17 cellular contexts compared by ENCODE assay signal in genomic region chr4:48410812-48411211, GRCh38.
A peak's percentile ranks its signal among the peaks of the same experiment; 100 is the strongest.
DNase-seq lines count a peak whose midpoint lies in the region; ATAC-seq, FAIRE-seq and TF ChIP-seq lines count a peak whose summit lies in the region.
"Had no signal": no experiment of that assay in that cellular context is flagged by ENCODE, and none has a peak within 500 bp of the region (broad histone marks: within the 10 kb centered on the region; RNA-seq: fewer than 3 reads in every experiment).

No MANE protein-coding gene starts in this region.

- H4K20me1 ChIP-seq in keratinocyte (ENCODE audit: control insufficient read depth, extremely low read depth, insufficient read depth, low read length) = no peaks in the 10 kb centered on the region

- H3K9me3 ChIP-seq in keratinocyte (ENCODE audit: control insufficient read depth, low read depth, low read length) (no peaks in the 10 kb centered on the region), pancreas (no peaks in the 10 kb centered on the region), left lung (no peaks in the 10 kb centered on the region)
- H3K9me3 ChIP-seq: A549, Caco-2 had no signal

- no peak overlapping the region for H3K9ac ChIP-seq in keratinocyte (ENCODE audit: control insufficient read depth, extremely low read depth, insufficient read depth, low read length)

- peaks cover 12% of the 10 kb centered on the region for H3K79me2 ChIP-seq in keratinocyte (ENCODE audit: control insufficient read depth, insufficient read depth, low read length)

- no peaks in the 10 kb centered on the region for H3K9me1 ChIP-seq in keratinocyte (ENCODE audit: control insufficient read depth, extremely low read depth, insufficient read depth, low read length)

- no peaks in the 10 kb centered on the region for H3K9me3 Mint-ChIP-seq in WTC11
- no peaks in the 10 kb centered on the region for H3K9me3 Mint-ChIP-seq in central memory CD8-positive, alpha-beta T cell
- H3K9me3 Mint-ChIP-seq: CD8-positive, alpha-beta memory T cell had no signal

- TF ChIP-seq CTCF in WTC11 (IDR thresholded peaks at IDR 0.05) (no peak), keratinocyte (optimal IDR thresholded peaks at IDR 0.05 in 1 of 3, IDR thresholded peaks at IDR 0.05 in 1 of 3, conservative IDR thresholded peaks at IDR 0.05 in 1 of 3; ENCODE audit: extremely low read depth in 1 of 3, insufficient read depth in 2 of 3, low read length in 3 of 3) (no peak), pancreas (IDR thresholded peaks at IDR 0.05) (no peak), left lung (IDR thresholded peaks at IDR 0.05) (no peak)

- H3K4me3 Mint-ChIP-seq in WTC11 = no peak overlapping the region
- H3K4me3 Mint-ChIP-seq in central memory CD8-positive, alpha-beta T cell = no peak overlapping the region
- H3K4me3 Mint-ChIP-seq: CD14-positive monocyte had no signal

- no peak overlapping the region for H3K27ac ChIP-seq in keratinocyte (ENCODE audit: control insufficient read depth, insufficient read depth, low read length)
- H3K27ac ChIP-seq in pancreas = no peak overlapping the region
- H3K27ac ChIP-seq in left lung = no peak overlapping the region
- H3K27ac ChIP-seq: A549 had no signal

- no peaks in the 10 kb centered on the region for H3K4me1 ChIP-seq in keratinocyte (ENCODE audit: control insufficient read depth, extremely low read depth, insufficient read depth, low read length)
- H3K4me1 ChIP-seq in pancreas = no peaks in the 10 kb centered on the region
- H3K4me1 ChIP-seq in left lung = no peaks in the 10 kb centered on the region
- H3K4me1 ChIP-seq: A549, Caco-2 had no signal

- no peak overlapping the region for H3K4me2 ChIP-seq in keratinocyte (ENCODE audit: control insufficient read depth, extremely low read depth, insufficient read depth, low read depth, low read length)
- H3K4me2 ChIP-seq: A549 had no signal

- no peak overlapping the region for H2AFZ ChIP-seq in keratinocyte (ENCODE audit: control insufficient read depth, low read length)

- DNase-seq in WTC11 (ENCODE audit: low spot score) = no peak
- no peak for DNase-seq in central memory CD8-positive, alpha-beta T cell (ENCODE audit: low spot score in 2 of 2)
- no peak for DNase-seq in keratinocyte (ENCODE audit: low read depth, low spot score)
- no peak for DNase-seq in pancreas
- no peak for DNase-seq in RCC 7860 (ENCODE audit: low spot score)
- DNase-seq in left lung = no peak
- DNase-seq: Caco-2; CD8-positive, alpha-beta memory T cell; DND-41; GDM1; IMR-90 had no signal

- POLR2A ChIA-PET in WTC11 (lab: Charles Lee) = no interaction called here

- peak; percentile 43 for FAIRE-seq in keratinocyte (lab: Jason Lieb, UNC)
- FAIRE-seq in pancreas (lab: Jason Lieb, UNC) = no peak
- FAIRE-seq in RCC 7860 (lab: Jason Lieb, UNC) = no peak
- FAIRE-seq: A549, GM12892, H54 had no signal

- dilution Hi-C loops in keratinocyte (cut with MboI; ENCODE audit: extremely low pct_ligation_motif_present, low sequenced_read_pairs) = no loop called here

- H3K36me3 ChIP-seq in keratinocyte (ENCODE audit: control insufficient read depth in 2 of 2, extremely low read depth in 1 of 2, insufficient read depth in 2 of 2, low read length in 2 of 2) = peaks cover 0 to 5% of the 10 kb centered on the region in 2 experiments
- H3K36me3 ChIP-seq in pancreas = no peaks in the 10 kb centered on the region
- H3K36me3 ChIP-seq in left lung = peaks cover 0 to 9% of the 10 kb centered on the region in 2 donors

- H3K27ac Mint-ChIP-seq in WTC11 = no peak overlapping the region
- peak overlapping the region; percentile 9 for H3K27ac Mint-ChIP-seq in central memory CD8-positive, alpha-beta T cell (ENCODE audit: low read depth)

- 82% methylated on average over 7 of the region's 7 CpGs for WGBS in pancreas, 2 donors

- peaks cover 4% of the 10 kb centered on the region; the same call in 1 of the 2 replicates for H3K36me3 Mint-ChIP-seq in WTC11
- peaks cover 6% of the 10 kb centered on the region for H3K36me3 Mint-ChIP-seq in central memory CD8-positive, alpha-beta T cell (ENCODE audit: insufficient read depth)

- CTCF ChIA-PET in WTC11 (lab: Charles Lee) = no interaction called here

- H3K4me3 ChIP-seq in keratinocyte (ENCODE audit: control insufficient read depth in 2 of 3, extremely low read depth in 1 of 3, insufficient read depth in 2 of 3, low read depth in 1 of 3, low read length in 3 of 3) (no peak overlapping the region), pancreas (no peak overlapping the region), left lung (no peak overlapping the region)
- H3K4me3 ChIP-seq: A549 had no signal

- peak; percentile 82 for ATAC-seq in WTC11
- no peak for ATAC-seq in central memory CD8-positive, alpha-beta T cell (replicated peaks; ENCODE audit: extremely low read depth, poor library complexity, severe bottlenecking)
- no peak for ATAC-seq in HG02840 (IDR thresholded peaks at IDR 0.05; ENCODE audit: low FRiP score, unreplicated experiment)
- no peak for ATAC-seq in pancreas
- no peak for ATAC-seq in left lung
- ATAC-seq: A549, HCT116 had no signal

- H3K4me1 Mint-ChIP-seq in WTC11 = peaks cover 6% of the 10 kb centered on the region
- peaks cover 6% of the 10 kb centered on the region for H3K4me1 Mint-ChIP-seq in central memory CD8-positive, alpha-beta T cell
- H3K4me1 Mint-ChIP-seq: CD14-positive monocyte had no signal

- no peaks in the 10 kb centered on the region for H3K27me3 Mint-ChIP-seq in WTC11 (ENCODE audit: low read depth)
- H3K27me3 Mint-ChIP-seq in central memory CD8-positive, alpha-beta T cell = no peaks in the 10 kb centered on the region
- H3K27me3 Mint-ChIP-seq: CD8-positive, alpha-beta memory T cell had no signal

- no peaks in the 10 kb centered on the region for H3K27me3 ChIP-seq in keratinocyte (ENCODE audit: control insufficient read depth, extremely low read depth, insufficient read depth, low read length)
- no peaks in the 10 kb centered on the region for H3K27me3 ChIP-seq in pancreas
- no peaks in the 10 kb centered on the region for H3K27me3 ChIP-seq in left lung

- intact Hi-C loops in pancreas (cut with DNase I) (no loop called here), left lung (cut with DNase I) (no loop called here)

TF ChIP-seq in WTC11, 78 proteins besides CTCF, POLR2A, EP300 and RAD21:
- TF ChIP-seq JUN (CRISPR knock-in tag; IDR thresholded peaks at IDR 0.05) (no peak), ESRRA (CRISPR knock-in tag; IDR thresholded peaks at IDR 0.05; ENCODE audit: borderline replicate concordance) (no peak), ATF3 (CRISPR knock-in tag; conservative IDR thresholded peaks at IDR 0.05) (no peak), ZNF317 (CRISPR knock-in tag; IDR thresholded peaks at IDR 0.05; ENCODE audit: borderline replicate concordance, low read depth) (no peak), TEAD4 (CRISPR knock-in tag; IDR thresholded peaks at IDR 0.05) (no peak), NR2C2 (CRISPR knock-in tag; IDR thresholded peaks at IDR 0.05) (no peak), PRDM15 (CRISPR knock-in tag; IDR thresholded peaks at IDR 0.05) (no peak)
- TF ChIP-seq, protein P1, sequence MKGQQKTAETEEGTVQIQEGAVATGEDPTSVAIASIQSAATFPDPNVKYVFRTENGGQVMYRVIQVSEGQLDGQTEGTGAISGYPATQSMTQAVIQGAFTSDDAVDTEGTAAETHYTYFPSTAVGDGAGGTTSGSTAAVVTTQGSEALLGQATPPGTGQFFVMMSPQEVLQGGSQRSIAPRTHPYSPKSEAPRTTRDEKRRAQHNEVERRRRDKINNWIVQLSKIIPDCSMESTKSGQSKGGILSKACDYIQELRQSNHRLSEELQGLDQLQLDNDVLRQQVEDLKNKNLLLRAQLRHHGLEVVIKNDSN (CRISPR knock-in tag; IDR thresholded peaks at IDR 0.05) = no peak
